2 cellular contexts compared by ENCODE assay signal in the genomic region with DNA sequence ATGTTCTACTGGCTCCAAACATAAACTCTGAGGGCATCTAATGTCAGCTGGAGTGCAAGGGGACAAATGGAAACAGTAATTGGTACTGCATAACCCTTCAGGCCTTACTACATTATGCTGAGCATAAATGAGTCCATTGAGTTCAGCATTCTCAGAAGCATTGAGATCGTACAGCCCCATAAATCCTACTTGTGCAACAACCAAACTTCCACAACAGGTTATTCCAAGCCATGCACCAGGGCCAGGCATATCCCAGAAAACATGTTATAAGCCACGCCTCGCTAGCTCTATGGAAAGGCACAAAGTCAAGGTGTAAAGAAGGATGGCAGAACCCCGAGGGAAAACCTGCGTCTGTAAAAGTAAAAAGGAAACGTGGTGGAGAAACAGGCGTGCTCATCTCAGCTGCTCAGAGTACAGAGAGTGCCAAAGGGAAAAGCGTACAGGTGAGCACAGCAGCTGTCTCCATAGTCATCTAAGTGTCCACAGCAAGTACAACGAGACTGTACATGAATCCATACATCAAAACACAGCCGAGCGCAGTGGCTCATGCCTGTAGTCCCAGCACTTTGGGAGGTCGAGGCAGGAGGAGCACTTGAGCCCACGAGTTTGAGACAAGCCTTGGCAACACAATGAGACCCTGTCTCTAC.
TF ChIP-seq lines count a peak whose summit lies in the region.

No MANE protein-coding gene starts in this region.

TF ChIP-seq in IMR-90, 13 proteins besides CTCF, POLR2A, EP300 and RAD21:
- TF ChIP-seq NFE2L2 (IDR thresholded peaks at IDR 0.05; ENCODE audit: low read depth, low read length) = no peak
- TF ChIP-seq SMC3 (IDR thresholded peaks at IDR 0.05; ENCODE audit: low read depth, low read length) = no peak
- no peak for TF ChIP-seq RFX5 (IDR thresholded peaks at IDR 0.05; ENCODE audit: low read depth, low read length)
- no peak for TF ChIP-seq MXI1 (IDR thresholded peaks at IDR 0.05; ENCODE audit: borderline replicate concordance, low read depth, low read length)
- TF ChIP-seq CHD1 (IDR thresholded peaks at IDR 0.05; ENCODE audit: low read depth, low read length) = no peak
- no peak for TF ChIP-seq FOS (IDR thresholded peaks at IDR 0.05; ENCODE audit: low read depth, low read length)
- no peak for TF ChIP-seq CEBPB (IDR thresholded peaks at IDR 0.05; ENCODE audit: low read depth, low read length)

TF ChIP-seq in HepG2, 621 proteins besides CTCF, POLR2A, EP300 and RAD21:
- TF ChIP-seq ZNF776 (CRISPR knock-in tag; IDR thresholded peaks at IDR 0.05) (no peak), NR0B2 (CRISPR knock-in tag; IDR thresholded peaks at IDR 0.05) (no peak), MXI1 (IDR thresholded peaks at IDR 0.05; ENCODE audit: borderline replicate concordance, low read depth, low read length) (no peak), RBM39 (IDR thresholded peaks at IDR 0.05; ENCODE audit: low read depth, low read length, poor library complexity, severe bottlenecking) (no peak), SATB2 (CRISPR knock-in tag; IDR thresholded peaks at IDR 0.05) (no peak), HNF1A (IDR thresholded peaks at IDR 0.05; ENCODE audit: low read depth) (no peak), HNF1A (CRISPR knock-in tag; IDR thresholded peaks at IDR 0.05; ENCODE audit: borderline replicate concordance) (no peak), ZNF280B (CRISPR knock-in tag; IDR thresholded peaks at IDR 0.05; ENCODE audit: borderline replicate concordance) (no peak), JDP2 (CRISPR knock-in tag; IDR thresholded peaks at IDR 0.05; ENCODE audit: borderline replicate concordance) (no peak), ZNF747 (CRISPR knock-in tag; IDR thresholded peaks at IDR 0.05; ENCODE audit: borderline replicate concordance) (no peak), ZNF83 (CRISPR knock-in tag; IDR thresholded peaks at IDR 0.05; ENCODE audit: borderline replicate concordance) (no peak), ZNF124 (CRISPR knock-in tag; IDR thresholded peaks at IDR 0.05) (no peak), MTF2 (CRISPR knock-in tag; IDR thresholded peaks at IDR 0.05; ENCODE audit: borderline replicate concordance) (no peak), HMGA1 (CRISPR knock-in tag; conservative IDR thresholded peaks at IDR 0.05) (no peak), ZFAT (CRISPR knock-in tag; conservative IDR thresholded peaks at IDR 0.05) (no peak), IRX3 (CRISPR knock-in tag; IDR thresholded peaks at IDR 0.05; ENCODE audit: borderline replicate concordance, low read depth) (no peak)
- TF ChIP-seq, protein P1, sequence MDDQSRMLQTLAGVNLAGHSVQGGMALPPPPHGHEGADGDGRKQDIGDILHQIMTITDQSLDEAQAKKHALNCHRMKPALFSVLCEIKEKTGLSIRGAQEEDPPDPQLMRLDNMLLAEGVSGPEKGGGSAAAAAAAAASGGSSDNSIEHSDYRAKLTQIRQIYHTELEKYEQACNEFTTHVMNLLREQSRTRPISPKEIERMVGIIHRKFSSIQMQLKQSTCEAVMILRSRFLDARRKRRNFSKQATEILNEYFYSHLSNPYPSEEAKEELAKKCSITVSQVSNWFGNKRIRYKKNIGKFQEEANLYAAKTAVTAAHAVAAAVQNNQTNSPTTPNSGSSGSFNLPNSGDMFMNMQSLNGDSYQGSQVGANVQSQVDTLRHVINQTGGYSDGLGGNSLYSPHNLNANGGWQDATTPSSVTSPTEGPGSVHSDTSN (CRISPR knock-in tag; IDR thresholded peaks at IDR 0.05; ENCODE audit: borderline replicate concordance) = no peak
- TF ChIP-seq, protein P2, sequence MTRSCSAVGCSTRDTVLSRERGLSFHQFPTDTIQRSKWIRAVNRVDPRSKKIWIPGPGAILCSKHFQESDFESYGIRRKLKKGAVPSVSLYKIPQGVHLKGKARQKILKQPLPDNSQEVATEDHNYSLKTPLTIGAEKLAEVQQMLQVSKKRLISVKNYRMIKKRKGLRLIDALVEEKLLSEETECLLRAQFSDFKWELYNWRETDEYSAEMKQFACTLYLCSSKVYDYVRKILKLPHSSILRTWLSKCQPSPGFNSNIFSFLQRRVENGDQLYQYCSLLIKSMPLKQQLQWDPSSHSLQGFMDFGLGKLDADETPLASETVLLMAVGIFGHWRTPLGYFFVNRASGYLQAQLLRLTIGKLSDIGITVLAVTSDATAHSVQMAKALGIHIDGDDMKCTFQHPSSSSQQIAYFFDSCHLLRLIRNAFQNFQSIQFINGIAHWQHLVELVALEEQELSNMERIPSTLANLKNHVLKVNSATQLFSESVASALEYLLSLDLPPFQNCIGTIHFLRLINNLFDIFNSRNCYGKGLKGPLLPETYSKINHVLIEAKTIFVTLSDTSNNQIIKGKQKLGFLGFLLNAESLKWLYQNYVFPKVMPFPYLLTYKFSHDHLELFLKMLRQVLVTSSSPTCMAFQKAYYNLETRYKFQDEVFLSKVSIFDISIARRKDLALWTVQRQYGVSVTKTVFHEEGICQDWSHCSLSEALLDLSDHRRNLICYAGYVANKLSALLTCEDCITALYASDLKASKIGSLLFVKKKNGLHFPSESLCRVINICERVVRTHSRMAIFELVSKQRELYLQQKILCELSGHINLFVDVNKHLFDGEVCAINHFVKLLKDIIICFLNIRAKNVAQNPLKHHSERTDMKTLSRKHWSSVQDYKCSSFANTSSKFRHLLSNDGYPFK (CRISPR knock-in tag; IDR thresholded peaks at IDR 0.05; ENCODE audit: borderline replicate concordance) = no peak
